ENCODE assay signal across 8 cellular contexts in genomic region chr1:151459331-151460046, GRCh38. TPM values are rescaled to one million over a fixed set of nuclear protein-coding genes. Genes with fewer than 3 reads are reported as not detected.
DNase-seq lines count a peak whose midpoint lies in the region; ATAC-seq, FAIRE-seq and TF ChIP-seq lines count a peak whose summit lies in the region.

A gene with protein sequence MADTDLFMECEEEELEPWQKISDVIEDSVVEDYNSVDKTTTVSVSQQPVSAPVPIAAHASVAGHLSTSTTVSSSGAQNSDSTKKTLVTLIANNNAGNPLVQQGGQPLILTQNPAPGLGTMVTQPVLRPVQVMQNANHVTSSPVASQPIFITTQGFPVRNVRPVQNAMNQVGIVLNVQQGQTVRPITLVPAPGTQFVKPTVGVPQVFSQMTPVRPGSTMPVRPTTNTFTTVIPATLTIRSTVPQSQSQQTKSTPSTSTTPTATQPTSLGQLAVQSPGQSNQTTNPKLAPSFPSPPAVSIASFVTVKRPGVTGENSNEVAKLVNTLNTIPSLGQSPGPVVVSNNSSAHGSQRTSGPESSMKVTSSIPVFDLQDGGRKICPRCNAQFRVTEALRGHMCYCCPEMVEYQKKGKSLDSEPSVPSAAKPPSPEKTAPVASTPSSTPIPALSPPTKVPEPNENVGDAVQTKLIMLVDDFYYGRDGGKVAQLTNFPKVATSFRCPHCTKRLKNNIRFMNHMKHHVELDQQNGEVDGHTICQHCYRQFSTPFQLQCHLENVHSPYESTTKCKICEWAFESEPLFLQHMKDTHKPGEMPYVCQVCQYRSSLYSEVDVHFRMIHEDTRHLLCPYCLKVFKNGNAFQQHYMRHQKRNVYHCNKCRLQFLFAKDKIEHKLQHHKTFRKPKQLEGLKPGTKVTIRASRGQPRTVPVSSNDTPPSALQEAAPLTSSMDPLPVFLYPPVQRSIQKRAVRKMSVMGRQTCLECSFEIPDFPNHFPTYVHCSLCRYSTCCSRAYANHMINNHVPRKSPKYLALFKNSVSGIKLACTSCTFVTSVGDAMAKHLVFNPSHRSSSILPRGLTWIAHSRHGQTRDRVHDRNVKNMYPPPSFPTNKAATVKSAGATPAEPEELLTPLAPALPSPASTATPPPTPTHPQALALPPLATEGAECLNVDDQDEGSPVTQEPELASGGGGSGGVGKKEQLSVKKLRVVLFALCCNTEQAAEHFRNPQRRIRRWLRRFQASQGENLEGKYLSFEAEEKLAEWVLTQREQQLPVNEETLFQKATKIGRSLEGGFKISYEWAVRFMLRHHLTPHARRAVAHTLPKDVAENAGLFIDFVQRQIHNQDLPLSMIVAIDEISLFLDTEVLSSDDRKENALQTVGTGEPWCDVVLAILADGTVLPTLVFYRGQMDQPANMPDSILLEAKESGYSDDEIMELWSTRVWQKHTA (N-terminal part only) (minus strand): TSS chr1:151459494. CDS start chr1:151442204, 17,290 bp downstream.

- H3K4me1 ChIP-seq in ACC112 (ENCODE audit: control insufficient read depth, insufficient read depth, low read length, unreplicated experiment) (peaks cover 23% of the 10 kb centered on the region), keratinocyte (ENCODE audit: control insufficient read depth, extremely low read depth, insufficient read depth, low read length) (peaks cover 10% of the 10 kb centered on the region)

- H3K4me2 ChIP-seq in keratinocyte (ENCODE audit: control insufficient read depth, extremely low read depth, insufficient read depth, low read depth, low read length): peak within 1 kb of the TSS; percentile 83

- H3K27ac ChIP-seq in ACC112 (ENCODE audit: low read depth, low read length) (peak within 1 kb of the TSS; percentile 81), keratinocyte (ENCODE audit: control insufficient read depth, insufficient read depth, low read length) (peak within 1 kb of the TSS; percentile 76)

- no peaks in the 10 kb centered on the region for H3K9me1 ChIP-seq in keratinocyte (ENCODE audit: control insufficient read depth, extremely low read depth, insufficient read depth, low read length)

- no peaks in the 10 kb centered on the region; the same call in 1 of the 2 replicates for H3K27me3 ChIP-seq in ACC112 (ENCODE audit: insufficient read depth, low read length)
- no peaks in the 10 kb centered on the region for H3K27me3 ChIP-seq in keratinocyte (ENCODE audit: control insufficient read depth, extremely low read depth, insufficient read depth, low read length)

- FAIRE-seq in keratinocyte (lab: Jason Lieb, UNC): no peak

- H2AFZ ChIP-seq in ACC112 (ENCODE audit: low read length, unreplicated experiment): peak within 1 kb of the TSS; percentile 76
- H2AFZ ChIP-seq in keratinocyte (ENCODE audit: control insufficient read depth, low read length): peak within 1 kb of the TSS; percentile 83

- peak within 1 kb of the TSS; percentile 82 for H3K9ac ChIP-seq in keratinocyte (ENCODE audit: control insufficient read depth, extremely low read depth, insufficient read depth, low read length)

- ATAC-seq in GM19025 (IDR thresholded peaks at IDR 0.05; ENCODE audit: low read depth, unreplicated experiment) (peak; percentile 55), HG03354 (IDR thresholded peaks at IDR 0.05; ENCODE audit: poor library complexity, severe bottlenecking, unreplicated experiment) (peak; percentile 76)

- peak within 1 kb of the TSS; percentile 90 for H3K4me3 ChIP-seq in ACC112 (ENCODE audit: low read depth, low read length)
- peak within 1 kb of the TSS; percentile 60 to 97 (median 96) for H3K4me3 ChIP-seq in keratinocyte (ENCODE audit: control insufficient read depth in 2 of 3, extremely low read depth in 1 of 3, insufficient read depth in 2 of 3, low read depth in 1 of 3, low read length in 3 of 3)

- TF ChIP-seq CTCF in keratinocyte (optimal IDR thresholded peaks at IDR 0.05 in 1 of 3, IDR thresholded peaks at IDR 0.05 in 1 of 3, conservative IDR thresholded peaks at IDR 0.05 in 1 of 3; ENCODE audit: extremely low read depth in 1 of 3, insufficient read depth in 2 of 3, low read length in 3 of 3): no peak

- dilution Hi-C loops in keratinocyte (cut with MboI; ENCODE audit: extremely low pct_ligation_motif_present, low sequenced_read_pairs): no loop called here

- H4K20me1 ChIP-seq in keratinocyte (ENCODE audit: control insufficient read depth, extremely low read depth, insufficient read depth, low read length): no peaks in the 10 kb centered on the region

- H3K79me2 ChIP-seq in ACC112 (ENCODE audit: control insufficient read depth, insufficient read depth, low read length, unreplicated experiment): peaks cover 35% of the 10 kb centered on the region
- H3K79me2 ChIP-seq in keratinocyte (ENCODE audit: control insufficient read depth, insufficient read depth, low read length): peaks cover 34% of the 10 kb centered on the region

- DNase-seq in NCI-H510A treated with DMSO at 0.1 percent for 48 hours (lab: John Stamatoyannopoulos, UW) (peak; percentile 94), cerebellar nuclear complex (lab: John Stamatoyannopoulos, UW) (peak; percentile 44 to 82), keratinocyte (ENCODE audit: low read depth, low spot score) (peak; percentile 44)
- DNase-seq in activated CD4-positive, alpha-beta T cell treated with anti-CD3 and anti-CD28 coated beads for 1 hour: peak; percentile 93
- peak; percentile 90 to 93 (median 92) for DNase-seq in stimulated activated CD4-positive, alpha-beta T cell treated with anti-CD3 and anti-CD28 coated beads, Interleukin-12 subunit alpha, Interleukin-12 subunit beta, amount 100 ng/mL, for 48 hours (ENCODE audit: low read depth in 2 of 3, low spot score in 1 of 3)

- H3K36me3 ChIP-seq in ACC112 (ENCODE audit: insufficient read depth, low read length) (no peaks in the 10 kb centered on the region), keratinocyte (ENCODE audit: control insufficient read depth in 2 of 2, extremely low read depth in 1 of 2, insufficient read depth in 2 of 2, low read length in 2 of 2) (no peaks in the 10 kb centered on the region)

- H3K9me3 ChIP-seq in keratinocyte (ENCODE audit: control insufficient read depth, low read depth, low read length): no peaks in the 10 kb centered on the region

RNA-seq across cellular contexts. Expression of the gene that starts here (rescaled TPM):
- 24.9 to 29.9 TPM (median 28.8 TPM) in 3 replicates for polyA plus RNA-seq in keratinocyte
- polyA plus RNA-seq in keratinocyte (2011; ENCODE audit: low read depth): 11.9 TPM
- polyA plus RNA-seq in keratinocyte (2011; cell fraction: cytosol; rRNA removed): 8.9 and 12.5 TPM in 2 replicates
- 117 and 126 TPM in 2 replicates for polyA plus RNA-seq in keratinocyte (2011; cell fraction: nucleus; rRNA removed)
- 14.4 and 18.6 TPM in 2 replicates for polyA plus RNA-seq in keratinocyte (2012; ENCODE audit: low replicate concordance)
- 53.3 to 105 TPM (median 69.6 TPM) in 3 replicates for polyA minus RNA-seq in keratinocyte
- 11.9 TPM for polyA minus RNA-seq in keratinocyte (2011; cell fraction: cytosol; rRNA and poly(A)+ RNA removed)
- polyA minus RNA-seq in keratinocyte (2011; cell fraction: nucleus; rRNA and poly(A)+ RNA removed): 38.3 and 84.5 TPM in 2 replicates

Comparison
In these comparisons a context has a peak if more than half of its experiments do, and no peak if none do; other contexts are left out.
1. Peak in every context shown above with its lines: DNase-seq, ATAC-seq, H3K4me3 ChIP-seq and H3K27ac ChIP-seq.
2. DNase-seq: peak in every context shown above with its lines; median percentile 94 in NCI-H510A treated with DMSO at 0.1 percent for 48 hours; 93 in activated CD4-positive, alpha-beta T cell treated with anti-CD3 and anti-CD28 coated beads for 1 hour; 92 in stimulated activated CD4-positive, alpha-beta T cell treated with anti-CD3 and anti-CD28 coated beads, Interleukin-12 subunit alpha, Interleukin-12 subunit beta, amount 100 ng/mL, for 48 hours; 63 in cerebellar nuclear complex; 44 in keratinocyte.